In genomic region chr3:173639098-173639497, GRCh38 we compare ENCODE assay signal across 18 cellular contexts.
DNase-seq lines count a peak whose midpoint lies in the region; ATAC-seq lines count a peak whose summit lies in the region.
"Had no signal": no experiment of that assay in that cellular context is flagged by ENCODE, and none has a peak within 500 bp of the region (broad histone marks: within the 10 kb centered on the region; RNA-seq: fewer than 3 reads in every experiment).

No MANE protein-coding gene starts in this region.

- ATAC-seq in sciatic nerve: no peak
- ATAC-seq: HepG2 had no signal

- no peaks in the 10 kb centered on the region for H3K9me3 ChIP-seq in effector memory CD4-positive, alpha-beta T cell (ENCODE audit: control insufficient read depth, low read length)
- H3K9me3 ChIP-seq: BE2C had no signal

- intact Hi-C loops in sciatic nerve (cut with DNase I): no loop called here

- H3K36me3 ChIP-seq in effector memory CD4-positive, alpha-beta T cell (ENCODE audit: control insufficient read depth, insufficient read depth, low read length): no peaks in the 10 kb centered on the region
- H3K36me3 ChIP-seq: BE2C had no signal

- H3K4me3 ChIP-seq in effector memory CD4-positive, alpha-beta T cell (ENCODE audit: insufficient read depth, low read depth, low read length, poor library complexity, severe bottlenecking): no peak overlapping the region
- H3K4me3 ChIP-seq: GM23248 had no signal

- H3K27ac ChIP-seq in effector memory CD4-positive, alpha-beta T cell (ENCODE audit: insufficient read depth, low read length, poor library complexity, severe bottlenecking): no peak overlapping the region
- H3K27ac ChIP-seq: GM23248 had no signal

- no peaks in the 10 kb centered on the region for H3K27me3 ChIP-seq in effector memory CD4-positive, alpha-beta T cell (replicated peaks; ENCODE audit: control insufficient read depth, insufficient read depth, low read length, poor library complexity, severe bottlenecking)
- H3K27me3 ChIP-seq: BE2C had no signal

- H3K4me1 ChIP-seq in effector memory CD4-positive, alpha-beta T cell (ENCODE audit: control insufficient read depth, insufficient read depth, low read length, poor library complexity, severe bottlenecking): no peaks in the 10 kb centered on the region
- H3K4me1 ChIP-seq: BE2C had no signal

- DNase-seq in GM03348 (ENCODE audit: low spot score) (peak; percentile 6), cerebellar cortex (ENCODE audit: low spot score) (peak; percentile 95), medulla oblongata (ENCODE audit: extremely low spot score) (peak; percentile 5), sciatic nerve (ENCODE audit: low spot score) (no peak)
- no peak for DNase-seq in activated CD8-positive, alpha-beta memory T cell treated with anti-CD3 and anti-CD28 coated beads, Interleukin-2, amount 50 U/mL, for 4 hours
- no peak for DNase-seq in effector memory CD4-positive, alpha-beta T cell
- DNase-seq: ACHN; BE2C; CD4-positive, CD25-positive, alpha-beta regulatory T cell; CD8-positive, alpha-beta memory T cell; COR-L47; DMS 273 treated with DMSO at 0.1 percent for 48 hours; DMS53; DND-41; EL; GM23248; HCEC 1CT had no signal

Comparison
In these comparisons a context has a peak if more than half of its experiments do, and no peak if none do; other contexts are left out.
1. DNase-seq: peak in GM03348 (single experiment), cerebellar cortex (single experiment) and medulla oblongata (single experiment); none in activated CD8-positive, alpha-beta memory T cell treated with anti-CD3 and anti-CD28 coated beads, Interleukin-2, amount 50 U/mL, for 4 hours (single experiment), sciatic nerve (single experiment) and effector memory CD4-positive, alpha-beta T cell (0 of 3).